In the genomic region with DNA sequence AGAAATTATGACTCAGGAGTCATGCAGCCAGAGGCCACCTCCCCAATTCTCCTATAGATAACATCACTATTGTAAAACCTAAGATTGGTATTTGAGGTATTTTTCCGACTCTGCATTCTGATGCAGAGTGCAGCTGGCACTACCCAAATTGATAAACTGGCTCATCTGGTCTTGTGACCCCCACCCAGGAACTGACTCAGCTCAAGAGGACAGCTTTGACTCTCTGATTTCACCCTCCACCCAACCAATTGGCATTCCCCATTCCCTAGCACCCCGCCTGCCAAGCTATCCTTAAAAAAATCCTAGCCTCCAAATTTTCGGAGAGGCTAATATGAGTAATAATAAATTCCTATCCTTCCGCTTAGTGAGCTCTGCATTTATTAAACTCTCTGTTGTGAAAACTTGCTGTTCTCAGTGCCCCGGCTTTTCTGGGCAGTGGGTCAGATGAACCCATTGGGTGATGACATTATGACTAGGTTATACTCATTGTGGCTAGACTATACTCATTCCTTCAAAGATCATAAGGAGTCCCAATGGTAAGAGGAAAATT, we compare ENCODE assay signal across 12 cellular contexts. TPM values are rescaled to one million over a fixed set of nuclear protein-coding genes. Genes with fewer than 3 reads are reported as not detected.
DNase-seq lines count a peak whose midpoint lies in the region; TF ChIP-seq lines count a peak whose summit lies in the region.
"Had no signal": no experiment of that assay in that cellular context is flagged by ENCODE, and none has a peak within 500 bp of the region (broad histone marks: within the 10 kb centered on the region; RNA-seq: fewer than 3 reads in every experiment).

No MANE protein-coding gene starts in this region.

- TF ChIP-seq EP300 in Ishikawa (IDR thresholded peaks at IDR 0.05; ENCODE audit: borderline replicate concordance): peak; percentile 71; the same call in 1 of the 2 replicates

- TF ChIP-seq RAD21 in Ishikawa (IDR thresholded peaks at IDR 0.05; ENCODE audit: low read depth): no peak

- TF ChIP-seq CTCF in astrocyte of the spinal cord (IDR thresholded peaks at IDR 0.05; ENCODE audit: low read depth, low read length): no peak

- peak; percentile 34 for DNase-seq in astrocyte of the spinal cord (ENCODE audit: low read depth, low spot score)
- DNase-seq in myocyte (ENCODE audit: low read depth): peak; percentile 58
- DNase-seq in NCI-H345 (lab: John Stamatoyannopoulos, UW): no peak
- no peak for DNase-seq in COLO668 (lab: John Stamatoyannopoulos, UW; ENCODE audit: unreplicated experiment)
- DNase-seq in GOT3 (lab: John Stamatoyannopoulos, UW): no peak
- no peak for DNase-seq in NCI-H2107 treated with DMSO at 0.1 percent for 48 hours (lab: John Stamatoyannopoulos, UW; ENCODE audit: unreplicated experiment)
- DNase-seq: activated CD4-positive, alpha-beta T cell treated with anti-CD3 and anti-CD28 coated beads, Interleukin-2, amount 10 ng/mL, durations not matched to agents 7 days and 5 days; central memory CD4-positive, alpha-beta T cell; NCI-H1105 treated with DMSO at 0.1 percent for 48 hours; nucleus accumbens had no signal

- in situ Hi-C loops in astrocyte of the spinal cord (cut with HindIII; ENCODE audit: low sequenced_read_pairs): no loop called here

- peak overlapping the region; percentile 5; the same call in 1 of the 2 replicates for H3K9ac ChIP-seq in ES-I3 (ENCODE audit: low read depth, low read length)

- H3K9me3 ChIP-seq in ES-I3 (ENCODE audit: control insufficient read depth, insufficient read depth, low read length): no peaks in the 10 kb centered on the region

- H3K4me3 ChIP-seq in astrocyte of the spinal cord (ENCODE audit: low read depth, low read length): no peak overlapping the region

- H3K4me1 ChIP-seq in ES-I3 (ENCODE audit: insufficient read depth, low read length): peaks cover 31% of the 10 kb centered on the region

- H3K36me3 ChIP-seq in ES-I3 (ENCODE audit: insufficient read depth, low read length): no peaks in the 10 kb centered on the region

TF ChIP-seq in Ishikawa, 13 proteins besides CTCF, POLR2A, EP300 and RAD21:
- TF ChIP-seq NFIC (IDR thresholded peaks at IDR 0.05): peak; percentile 12; the same call in 1 of the 2 replicates
- TF ChIP-seq ZBTB7A (IDR thresholded peaks at IDR 0.05; ENCODE audit: low read depth): no peak
- TF ChIP-seq TCF12 (IDR thresholded peaks at IDR 0.05; ENCODE audit: low read depth): peak; percentile 80
- peak; percentile 81 for TF ChIP-seq TEAD4 (IDR thresholded peaks at IDR 0.05)

RNA-seq across cellular contexts. Expression of a gene that starts 39.4 kb away (rescaled TPM):
- 21.0 and 35.9 TPM in 2 replicates for total RNA-seq in myocyte
- polyA plus RNA-seq in myocyte (2012): 21.2 TPM

RNA-seq across cellular contexts. Expression of a gene that starts 58.4 kb away (rescaled TPM):
- total RNA-seq in myocyte: 23.5 and 31.7 TPM in 2 replicates
- polyA plus RNA-seq in myocyte (2012): 19.5 TPM

Comparison
In these comparisons a context has a peak if more than half of its experiments do, and no peak if none do; other contexts are left out.
1. DNase-seq: peak in astrocyte of the spinal cord (single experiment) and myocyte (single experiment); none in NCI-H345 (single experiment), COLO668 (single experiment), GOT3 (single experiment) and NCI-H2107 treated with DMSO at 0.1 percent for 48 hours (single experiment).